In genomic region chr19:18437481-18438330, GRCh38 we compare ENCODE assay signal across 8 cellular contexts. TPM values are rescaled to one million over a fixed set of nuclear protein-coding genes. Genes with fewer than 3 reads are reported as not detected.
DNase-seq lines count a peak whose midpoint lies in the region; ATAC-seq and TF ChIP-seq lines count a peak whose summit lies in the region.

Gene ISYNA1, minus strand, starts transcription at chr19:18438133. Its CDS starts 154 bp downstream, at chr19:18437979.

- no peak for TF ChIP-seq CTCF in GM10248 (IDR thresholded peaks at IDR 0.05; ENCODE audit: control extremely low read depth, extremely low read depth, low read depth, missing control alignments)

- no peak for ATAC-seq in GM21526 (IDR thresholded peaks at IDR 0.05; ENCODE audit: low FRiP score, unreplicated experiment)

- POLR2A ChIA-PET in GM10248 (lab: Yijun Ruan, JAX) = interaction anchor here (0.7 kb wide), 1 partner anchor 23 kb away, joined by 3 read pairs; no protein-coding TSS in a partner anchor

- H3K27me3 ChIP-seq in mucosa of rectum (ENCODE audit: control insufficient read depth in 2 of 2, insufficient read depth in 2 of 2, low read length in 2 of 2) = no peaks in the 10 kb centered on the region

- H3K9ac ChIP-seq in mucosa of rectum (ENCODE audit: low read depth in 1 of 2, low read length in 2 of 2) = peak within 1 kb of the TSS in 1 of 2 donors; percentile 43

- no peaks in the 10 kb centered on the region for H3K9me3 ChIP-seq in mucosa of rectum (ENCODE audit: control insufficient read depth in 2 of 2, low read length in 2 of 2)

- peak within 1 kb of the TSS; percentile 54 to 60 for H3K4me3 ChIP-seq in mucosa of rectum (ENCODE audit: low read length in 2 of 2)

- H3K27ac ChIP-seq in epithelial cell of prostate (peak within 1 kb of the TSS; percentile 50), mucosa of rectum (ENCODE audit: low read depth in 2 of 2, low read length in 2 of 2) (peak within 1 kb of the TSS in 1 of 2 donors; percentile 48), temporal lobe (ENCODE audit: low read depth, low read length) (peak within 1 kb of the TSS; percentile 17)

- CTCF ChIA-PET in GM10248 (lab: Yijun Ruan, JAX) = interaction anchor here (1.1 to 1.4 kb wide), 2 partner anchors 13 to 36 kb away, joined by 3 to 5 read pairs; no protein-coding TSS in a partner anchor

- peaks cover 8 to 16% of the 10 kb centered on the region in 2 donors for H3K4me1 ChIP-seq in mucosa of rectum (ENCODE audit: control insufficient read depth in 2 of 2, insufficient read depth in 2 of 2, low read length in 2 of 2)

- H3K36me3 ChIP-seq in mucosa of rectum (ENCODE audit: control insufficient read depth in 2 of 2, insufficient read depth in 2 of 2, low read length in 2 of 2) = no peaks in the 10 kb centered on the region

- DNase-seq in GM10248 (ENCODE audit: extremely low spot score) (peak; percentile 72), NCI-H1105 (lab: John Stamatoyannopoulos, UW) (peak; percentile 78), epithelial cell of prostate (ENCODE audit: low read depth, low spot score) (no peak), A172 (ENCODE audit: low spot score) (no peak)
- DNase-seq in activated CD8-positive, alpha-beta memory T cell treated with anti-CD3 and anti-CD28 coated beads for 4 hours (ENCODE audit: low read depth in 2 of 2) = peak; percentile 53 to 55

RNA-seq across cellular contexts. Expression of gene ISYNA1, which starts in this region (rescaled TPM):
- 80.4 TPM for total RNA-seq in temporal lobe
- total RNA-seq in A172 (2014; rRNA removed; shearing (Covaris generic)) = 0.72 and 0.98 TPM in 2 replicates

Comparison
In these comparisons a context has a peak if more than half of its experiments do, and no peak if none do; other contexts are left out.
1. RNA of gene ISYNA1 (total RNA-seq): 80.4 TPM in temporal lobe (single experiment); 0.72 to 0.98 TPM in A172; every median in the first group is over 10 times any median in the second.
2. DNase-seq: peak in GM10248 (single experiment), NCI-H1105 (single experiment) and activated CD8-positive, alpha-beta memory T cell treated with anti-CD3 and anti-CD28 coated beads for 4 hours (2 of 2); none in epithelial cell of prostate (single experiment) and A172 (single experiment).